ENCODE assay signal across 10 cellular contexts in the genomic region with DNA sequence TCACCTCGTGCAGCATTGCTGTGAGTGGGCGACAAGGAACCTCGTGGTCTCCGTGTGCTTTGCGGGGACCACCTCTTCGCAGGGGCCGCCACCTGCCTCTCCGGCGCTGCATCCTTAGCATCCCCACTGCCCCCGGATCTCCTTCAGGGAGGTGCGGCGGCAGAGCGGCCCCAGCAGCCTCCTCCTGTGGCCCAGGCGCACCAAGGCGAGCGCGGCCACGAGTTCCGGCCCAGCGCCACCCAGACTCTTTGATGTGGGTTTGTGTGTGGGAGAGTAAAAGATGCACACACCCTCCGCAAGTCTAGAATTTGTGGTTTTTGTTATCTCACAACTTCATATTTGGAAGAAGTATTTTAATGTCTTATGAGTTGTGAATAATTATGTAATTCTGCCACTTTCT.
A peak's percentile ranks its signal among the peaks of the same experiment; 100 is the strongest.
DNase-seq lines count a peak whose midpoint lies in the region; ATAC-seq and TF ChIP-seq lines count a peak whose summit lies in the region.
"Had no signal": no experiment of that assay in that cellular context is flagged by ENCODE, and none has a peak within 500 bp of the region (broad histone marks: within the 10 kb centered on the region; RNA-seq: fewer than 3 reads in every experiment).

No MANE protein-coding gene starts in this region.

- H3K4me3 ChIP-seq in CD8-positive, alpha-beta T cell (ENCODE audit: low read depth, low read length) = peak overlapping the region; percentile 2

- H3K27ac ChIP-seq in CD8-positive, alpha-beta T cell (ENCODE audit: low read depth, low read length) = no peak overlapping the region

- ATAC-seq in CD8-positive, alpha-beta T cell = peak; percentile 77
- ATAC-seq in GM18873 (IDR thresholded peaks at IDR 0.05; ENCODE audit: low FRiP score, unreplicated experiment) = no peak

- no peaks in the 10 kb centered on the region for H3K36me3 ChIP-seq in CD8-positive, alpha-beta T cell (ENCODE audit: insufficient read depth, low read length)

- POLR2A ChIA-PET in CD8-positive, alpha-beta T cell (lab: Charles Lee) = no interaction called here

- peaks cover 14% of the 10 kb centered on the region for H3K27me3 ChIP-seq in CD8-positive, alpha-beta T cell (ENCODE audit: insufficient read depth, low read length)

- no peaks in the 10 kb centered on the region for H3K9me3 Mint-ChIP-seq in CD8-positive, alpha-beta T cell
- H3K9me3 Mint-ChIP-seq in activated naive CD4-positive, alpha-beta T cell treated with anti-CD3 and anti-CD28 coated beads, Interleukin-2, amount 50 U/mL, for 24 hours = no peaks in the 10 kb centered on the region

- H3K36me3 Mint-ChIP-seq in CD8-positive, alpha-beta T cell = no peaks in the 10 kb centered on the region
- no peaks in the 10 kb centered on the region for H3K36me3 Mint-ChIP-seq in activated naive CD4-positive, alpha-beta T cell treated with anti-CD3 and anti-CD28 coated beads, Interleukin-2, amount 50 U/mL, for 24 hours

- peaks cover 32% of the 10 kb centered on the region for H3K4me1 ChIP-seq in CD8-positive, alpha-beta T cell (ENCODE audit: insufficient read depth, low read length)

- DNase-seq in CD8-positive, alpha-beta T cell = peak; percentile 34 to 80 (median 56)
- peak; percentile 70 for DNase-seq in activated CD4-positive, alpha-beta T cell treated with anti-CD3 and anti-CD28 coated beads for 48 hours
- peak; percentile 63 to 73 for DNase-seq in stimulated activated CD4-positive, alpha-beta T cell treated with anti-CD3 and anti-CD28 coated beads, Interleukin-2, amount 100 ng/mL, for 24 hours
- DNase-seq in NCI-H2171 (lab: John Stamatoyannopoulos, UW) = no peak
- DNase-seq in kidney tubule cell (ENCODE audit: low spot score) = no peak
- no peak for DNase-seq in occipital lobe (lab: John Stamatoyannopoulos, UW)
- DNase-seq: cerebellar nuclear complex, SIG-M5 had no signal

- TF ChIP-seq CTCF in CD8-positive, alpha-beta T cell (IDR thresholded peaks at IDR 0.05) = no peak

- no peaks in the 10 kb centered on the region for H3K9me3 ChIP-seq in CD8-positive, alpha-beta T cell (ENCODE audit: low read length)

- H3K4me3 Mint-ChIP-seq in CD8-positive, alpha-beta T cell = peak overlapping the region; percentile 60
- H3K4me3 Mint-ChIP-seq in activated naive CD4-positive, alpha-beta T cell treated with anti-CD3 and anti-CD28 coated beads, Interleukin-2, amount 50 U/mL, for 24 hours = peak overlapping the region; percentile 49

- H3K4me1 Mint-ChIP-seq in CD8-positive, alpha-beta T cell (ENCODE audit: low read depth) = peaks cover 29% of the 10 kb centered on the region
- H3K4me1 Mint-ChIP-seq in activated naive CD4-positive, alpha-beta T cell treated with anti-CD3 and anti-CD28 coated beads, Interleukin-2, amount 50 U/mL, for 24 hours = peaks cover 36% of the 10 kb centered on the region

- H3K27ac Mint-ChIP-seq in CD8-positive, alpha-beta T cell = peak overlapping the region; percentile 13
- H3K27ac Mint-ChIP-seq in activated naive CD4-positive, alpha-beta T cell treated with anti-CD3 and anti-CD28 coated beads, Interleukin-2, amount 50 U/mL, for 24 hours = peak overlapping the region; percentile 63

- intact Hi-C loops in CD8-positive, alpha-beta T cell (cut with DNase I, micrococcal nuclease) = no loop called here

- CTCF ChIA-PET in CD8-positive, alpha-beta T cell (lab: Charles Lee) = no interaction called here

- peaks cover 55% of the 10 kb centered on the region for H3K27me3 Mint-ChIP-seq in CD8-positive, alpha-beta T cell (ENCODE audit: low read depth)
- H3K27me3 Mint-ChIP-seq in activated naive CD4-positive, alpha-beta T cell treated with anti-CD3 and anti-CD28 coated beads, Interleukin-2, amount 50 U/mL, for 24 hours = peaks cover 49% of the 10 kb centered on the region

Comparison
In these comparisons a context has a peak if more than half of its experiments do, and no peak if none do; other contexts are left out.
1. DNase-seq: peak in CD8-positive, alpha-beta T cell (7 of 7), activated CD4-positive, alpha-beta T cell treated with anti-CD3 and anti-CD28 coated beads for 48 hours (single experiment) and stimulated activated CD4-positive, alpha-beta T cell treated with anti-CD3 and anti-CD28 coated beads, Interleukin-2, amount 100 ng/mL, for 24 hours (2 of 2); none in NCI-H2171 (single experiment), kidney tubule cell (single experiment) and occipital lobe (single experiment).